8 cellular contexts compared by ENCODE assay signal in the genomic region with DNA sequence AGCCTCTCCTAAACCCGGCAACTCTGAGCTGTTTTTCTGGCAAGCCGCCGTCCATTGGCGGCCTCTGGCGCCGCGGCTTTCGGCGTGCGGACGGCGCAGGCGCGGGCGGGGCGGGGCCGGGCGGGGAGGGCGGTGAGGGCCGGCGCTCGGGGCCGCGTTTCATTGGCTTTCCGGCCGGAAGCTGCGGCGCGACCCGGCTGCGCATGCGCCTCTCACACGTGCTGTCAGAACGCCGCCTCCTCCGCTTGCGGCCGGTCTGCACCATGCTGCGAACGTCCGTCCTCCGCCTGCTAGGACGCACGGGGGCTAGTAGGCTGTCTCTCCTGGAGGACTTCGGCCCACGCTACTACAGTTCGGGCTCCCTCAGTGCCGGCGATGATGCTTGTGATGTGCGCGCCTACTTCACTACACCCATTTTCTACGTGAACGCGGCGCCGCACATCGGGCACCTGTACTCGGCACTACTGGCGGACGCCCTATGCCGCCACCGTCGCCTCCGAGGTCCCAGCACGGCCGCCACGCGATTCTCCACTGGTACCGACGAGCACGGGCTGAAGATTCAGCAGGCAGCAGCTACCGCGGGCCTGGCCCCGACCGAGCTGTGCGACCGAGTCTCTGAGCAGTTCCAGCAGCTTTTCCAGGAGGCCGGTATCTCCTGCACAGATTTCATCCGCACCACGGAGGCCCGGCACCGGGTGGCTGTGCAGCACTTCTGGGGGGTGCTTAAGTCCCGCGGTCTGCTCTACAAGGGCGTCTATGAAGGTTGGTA. TPM values are rescaled to one million over a fixed set of nuclear protein-coding genes. Genes with fewer than 3 reads are reported as not detected.
A peak's percentile ranks its signal among the peaks of the same experiment; 100 is the strongest.
DNase-seq lines count a peak whose midpoint lies in the region; ATAC-seq lines count a peak whose summit lies in the region.

A gene (plus strand): TSS at position 227 of the 769 bp plus-strand sequence. CDS start 37 bp downstream, at position 264.

- peak within 1 kb of the TSS in 1 of 2 experiments; percentile 33 for H3K4ac ChIP-seq in mesenchymal stem cell (ENCODE audit: low read depth in 1 of 2, low read length in 2 of 2)

- H3K4me2 ChIP-seq in mesenchymal stem cell (ENCODE audit: low read length, poor library complexity, severe bottlenecking): peak within 1 kb of the TSS; percentile 64

- H3K27me3 ChIP-seq in mesenchymal stem cell (ENCODE audit: control insufficient read depth in 1 of 2, insufficient read depth in 1 of 2, low read length in 2 of 2): peaks cover 0 to 5% of the 10 kb centered on the region in 2 experiments

- H3K27me3 Mint-ChIP-seq in effector memory CD8-positive, alpha-beta T cell: peaks cover 0 to 7% of the 10 kb centered on the region in 2 donors

- peak within 1 kb of the TSS; percentile 69 for H2AFZ ChIP-seq in mesenchymal stem cell (ENCODE audit: low read depth, low read length)

- under 1% methylated on average over 79 of the region's 85 CpGs for WGBS in mesenchymal stem cell

- H3K18ac ChIP-seq in mesenchymal stem cell (ENCODE audit: low read depth in 1 of 2, low read length in 2 of 2): peak within 1 kb of the TSS; percentile 34 to 65

- DNase-seq in COLO829 (ENCODE audit: low spot score): peak; percentile 93
- peak; percentile 92 for DNase-seq in HT-29 (ENCODE audit: low spot score)
- DNase-seq in NOMO-1 treated with DMSO at 0.1 percent for 48 hours (lab: John Stamatoyannopoulos, UW; ENCODE audit: unreplicated experiment): peak; percentile 84
- peak; percentile 84 to 85 for DNase-seq in activated CD8-positive, alpha-beta memory T cell treated with anti-CD3 and anti-CD28 coated beads for 4 hours (ENCODE audit: low read depth in 2 of 2)
- DNase-seq in effector memory CD8-positive, alpha-beta T cell: peak; percentile 86 to 90 (median 88)
- peak; percentile 92 for DNase-seq in mesenchymal stem cell
- DNase-seq in stimulated activated CD8-positive, alpha-beta memory T cell treated with anti-CD3 and anti-CD28 coated beads, Interleukin-12 subunit alpha, Interleukin-12 subunit beta, amount 100 ng/mL, for 4 hours (ENCODE audit: low read depth): peak; percentile 91

- H2BK5ac ChIP-seq in mesenchymal stem cell (ENCODE audit: low read depth, low read length, poor library complexity, severe bottlenecking): no peak within 1 kb of the TSS

- peak within 1 kb of the TSS; percentile 67 for H4K8ac ChIP-seq in mesenchymal stem cell (ENCODE audit: low read length)

- H3K4me1 ChIP-seq in mesenchymal stem cell (ENCODE audit: control insufficient read depth, insufficient read depth, low read depth, low read length): peaks cover 12% of the 10 kb centered on the region

- peak within 1 kb of the TSS; percentile 69 to 95 for H3K4me3 Mint-ChIP-seq in effector memory CD8-positive, alpha-beta T cell

- H3K36me3 ChIP-seq in mesenchymal stem cell (ENCODE audit: control insufficient read depth in 1 of 2, insufficient read depth in 2 of 2, low read depth in 1 of 2, low read length in 2 of 2): no peaks in the 10 kb centered on the region

- H3K27ac Mint-ChIP-seq in effector memory CD8-positive, alpha-beta T cell: peak within 1 kb of the TSS; percentile 88 to 90

- H3K9me3 Mint-ChIP-seq in effector memory CD8-positive, alpha-beta T cell: no peaks in the 10 kb centered on the region

- H2BK12ac ChIP-seq in mesenchymal stem cell (ENCODE audit: low read length in 2 of 2): no peak within 1 kb of the TSS

- H4K91ac ChIP-seq in mesenchymal stem cell (ENCODE audit: low read length): peak within 1 kb of the TSS; percentile 54

- no peak within 1 kb of the TSS for H2BK15ac ChIP-seq in mesenchymal stem cell (ENCODE audit: low read depth, poor library complexity, severe bottlenecking)

- no peaks in the 10 kb centered on the region for H3K9me3 ChIP-seq in mesenchymal stem cell (ENCODE audit: control insufficient read depth, low read length)

- H3K23ac ChIP-seq in mesenchymal stem cell (ENCODE audit: low read length in 2 of 2): no peak within 1 kb of the TSS

- H2BK120ac ChIP-seq in mesenchymal stem cell (ENCODE audit: low read depth, low read length): peak within 1 kb of the TSS; percentile 66

- H3K14ac ChIP-seq in mesenchymal stem cell (ENCODE audit: low read length in 2 of 2): peak within 1 kb of the TSS in 1 of 2 experiments; percentile 19

- no peak within 1 kb of the TSS for H2AK5ac ChIP-seq in mesenchymal stem cell (ENCODE audit: low read length, severe bottlenecking)

- peak within 1 kb of the TSS; percentile 72 for H3K27ac ChIP-seq in mesenchymal stem cell (ENCODE audit: low read length, poor library complexity, severe bottlenecking)

- H3K4me1 Mint-ChIP-seq in effector memory CD8-positive, alpha-beta T cell (ENCODE audit: low read depth in 2 of 2): peaks cover 40 to 44% of the 10 kb centered on the region in 2 donors

- peaks cover 7% of the 10 kb centered on the region for H3K79me1 ChIP-seq in mesenchymal stem cell (replicated peaks; ENCODE audit: low read length, poor library complexity, severe bottlenecking)

- H3K4me3 ChIP-seq in mesenchymal stem cell (ENCODE audit: insufficient read depth in 1 of 2, low read depth in 1 of 2, low read length in 2 of 2): peak within 1 kb of the TSS; percentile 88 to 97

- H3K9ac ChIP-seq in mesenchymal stem cell (ENCODE audit: low read length): peak within 1 kb of the TSS; percentile 91

- H3K36me3 Mint-ChIP-seq in effector memory CD8-positive, alpha-beta T cell (ENCODE audit: insufficient read depth): peaks cover 25% of the 10 kb centered on the region

- peak; percentile 81 for ATAC-seq in GM21360 (IDR thresholded peaks at IDR 0.05; ENCODE audit: unreplicated experiment)
- peak; percentile 80 for ATAC-seq in effector memory CD8-positive, alpha-beta T cell (replicated peaks)

RNA-seq across cellular contexts. Expression of the gene that starts here (rescaled TPM):
- 16.1 and 17.2 TPM in 2 replicates for total RNA-seq in HT-29 (2014; rRNA removed; shearing (Covaris generic))
- polyA plus RNA-seq in mesenchymal stem cell (2013, experiment 1 of 2): 2.8 TPM
- 2.7 TPM for polyA plus RNA-seq in mesenchymal stem cell (2013, experiment 2 of 2)

Comparison
In these comparisons a context has a peak if more than half of its experiments do, and no peak if none do; other contexts are left out.
1. Peak in every context shown above with its lines: DNase-seq, ATAC-seq, H3K4me3 ChIP-seq and H3K27ac ChIP-seq.